Comparison of ENCODE assay signal across 8 cellular contexts in genomic region chrX:1591863-1592127, GRCh38. TPM values are rescaled to one million over a fixed set of nuclear protein-coding genes. Genes with fewer than 3 reads are reported as not detected.
DNase-seq lines count a peak whose midpoint lies in the region; ATAC-seq and TF ChIP-seq lines count a peak whose summit lies in the region.

No MANE protein-coding gene starts in this region.

- H3K27ac Mint-ChIP-seq in natural killer cell treated with Interleukin-12 subunit alpha and Interleukin-12 subunit beta and Interleukin-15 and Interleukin-18, amount 100 ng/mL, for 72 hours: peak overlapping the region; percentile 71 to 91

- H3K36me3 ChIP-seq in BJ (ENCODE audit: control insufficient read depth, insufficient read depth, low read length) (peaks cover 23% of the 10 kb centered on the region), Karpas-422 (ENCODE audit: insufficient read depth, low read length) (peaks cover 26% of the 10 kb centered on the region)
- H3K36me3 ChIP-seq in effector memory CD4-positive, alpha-beta T cell (ENCODE audit: control insufficient read depth, insufficient read depth, low read length): peaks cover 31% of the 10 kb centered on the region

- peaks cover 42% of the 10 kb centered on the region for H4K20me1 ChIP-seq in Karpas-422 (ENCODE audit: insufficient read depth, low read depth, low read length)

- no peaks in the 10 kb centered on the region for H3K9me3 Mint-ChIP-seq in natural killer cell treated with Interleukin-12 subunit alpha and Interleukin-12 subunit beta and Interleukin-15 and Interleukin-18, amount 100 ng/mL, for 72 hours

- H3K4me3 Mint-ChIP-seq in natural killer cell treated with Interleukin-12 subunit alpha and Interleukin-12 subunit beta and Interleukin-15 and Interleukin-18, amount 100 ng/mL, for 72 hours: peak overlapping the region; percentile 96

- peaks cover 23% of the 10 kb centered on the region for H3K4me1 ChIP-seq in Karpas-422 (ENCODE audit: low read length)
- peaks cover 10% of the 10 kb centered on the region for H3K4me1 ChIP-seq in effector memory CD4-positive, alpha-beta T cell (ENCODE audit: control insufficient read depth, insufficient read depth, low read length, poor library complexity, severe bottlenecking)

- no peaks in the 10 kb centered on the region for H3K27me3 Mint-ChIP-seq in natural killer cell treated with Interleukin-12 subunit alpha and Interleukin-12 subunit beta and Interleukin-15 and Interleukin-18, amount 100 ng/mL, for 72 hours

- no peaks in the 10 kb centered on the region for H3K27me3 ChIP-seq in BJ (ENCODE audit: control insufficient read depth, insufficient read depth, low read length)
- H3K27me3 ChIP-seq in Karpas-422 (ENCODE audit: low read length): no peaks in the 10 kb centered on the region
- H3K27me3 ChIP-seq in effector memory CD4-positive, alpha-beta T cell (replicated peaks; ENCODE audit: control insufficient read depth, insufficient read depth, low read length, poor library complexity, severe bottlenecking): no peaks in the 10 kb centered on the region

- H2AFZ ChIP-seq in Karpas-422 (ENCODE audit: low read length): no peak overlapping the region

- peaks cover 6% of the 10 kb centered on the region for H3K36me3 Mint-ChIP-seq in natural killer cell treated with Interleukin-12 subunit alpha and Interleukin-12 subunit beta and Interleukin-15 and Interleukin-18, amount 100 ng/mL, for 72 hours

- H3K9ac ChIP-seq in Karpas-422 (ENCODE audit: low read length): peak overlapping the region; percentile 93

- H3K4me3 ChIP-seq in BJ (ENCODE audit: low read depth, low read length) (peak overlapping the region; percentile 96), Karpas-422 (ENCODE audit: low read length) (peak overlapping the region; percentile 91)
- H3K4me3 ChIP-seq in effector memory CD4-positive, alpha-beta T cell (ENCODE audit: insufficient read depth, low read depth, low read length, poor library complexity, severe bottlenecking): peak overlapping the region; percentile 76

- ATAC-seq in natural killer cell treated with Interleukin-12 subunit alpha and Interleukin-12 subunit beta and Interleukin-15 and Interleukin-18, amount 100 ng/mL, for 72 hours: no peak
- no peak for ATAC-seq in HG02588 (IDR thresholded peaks at IDR 0.05; ENCODE audit: unreplicated experiment)

- TF ChIP-seq CTCF in BJ (IDR thresholded peaks at IDR 0.05; ENCODE audit: insufficient read depth, low read depth, low read length): no peak

- peak overlapping the region; percentile 64 for H3K27ac ChIP-seq in Karpas-422 (ENCODE audit: low read length)
- peak overlapping the region; percentile 86 for H3K27ac ChIP-seq in effector memory CD4-positive, alpha-beta T cell (ENCODE audit: insufficient read depth, low read length, poor library complexity, severe bottlenecking)

- CTCF ChIA-PET in BJ (lab: Yijun Ruan, JAX): no interaction called here

- H3K4me1 Mint-ChIP-seq in natural killer cell treated with Interleukin-12 subunit alpha and Interleukin-12 subunit beta and Interleukin-15 and Interleukin-18, amount 100 ng/mL, for 72 hours (ENCODE audit: low read depth in 2 of 2): peaks cover 8 to 24% of the 10 kb centered on the region in 2 donors

- DNase-seq in BJ (ENCODE audit: low read depth) (no peak), Karpas-422 (no peak), RKO (ENCODE audit: low spot score) (no peak), NCI-H446 (lab: John Stamatoyannopoulos, UW) (no peak), dedifferentiated amniotic fluid mesenchymal stem cell (ENCODE audit: extremely low spot score) (no peak)
- DNase-seq in effector memory CD4-positive, alpha-beta T cell: no peak
- DNase-seq in natural killer cell treated with Interleukin-12 subunit alpha and Interleukin-12 subunit beta and Interleukin-15 and Interleukin-18, amount 100 ng/mL, for 72 hours (ENCODE audit: low spot score): no peak

- H3K9me3 ChIP-seq in Karpas-422 (ENCODE audit: low read length): no peaks in the 10 kb centered on the region
- H3K9me3 ChIP-seq in effector memory CD4-positive, alpha-beta T cell (ENCODE audit: control insufficient read depth, low read length): no peaks in the 10 kb centered on the region

- no peaks in the 10 kb centered on the region for H3K9me2 ChIP-seq in Karpas-422 (replicated peaks; ENCODE audit: insufficient read depth, low read length)

- H3K4me2 ChIP-seq in Karpas-422 (ENCODE audit: low read depth, low read length, poor library complexity, severe bottlenecking): peak overlapping the region; percentile 70

- POLR2A ChIA-PET in BJ (lab: Charles Lee): no interaction called here

- peaks cover 45% of the 10 kb centered on the region for H3K79me2 ChIP-seq in Karpas-422 (ENCODE audit: low read length)

RNA-seq across cellular contexts. Expression of gene AKAP17A, which starts 0.4 kb away (rescaled TPM):
- polyA plus RNA-seq in BJ (2011; rRNA removed): 11.0 and 18.2 TPM in 2 replicates
- 4.7 and 5.0 TPM in 2 replicates for polyA minus RNA-seq in BJ (2011; rRNA and poly(A)+ RNA removed)
- total RNA-seq in Karpas-422 (2014; rRNA removed; shearing (Covaris generic); ENCODE audit: low replicate concordance): 27.9 and 66.6 TPM in 2 replicates
- total RNA-seq in natural killer cell treated with Interleukin-12 subunit alpha and Interleukin-12 subunit beta and Interleukin-15 and Interleukin-18, amount 100 ng/mL, for 72 hours: 10 to 100 TPM; 74.3 to 98.4 TPM

RNA-seq across cellular contexts. Expression of gene ASMT, which starts 23.1 kb away (rescaled TPM):
- polyA plus RNA-seq in BJ (2011; rRNA removed): not detected in 2 replicates
- not detected in 2 replicates for polyA minus RNA-seq in BJ (2011; rRNA and poly(A)+ RNA removed)
- total RNA-seq in Karpas-422 (2014; rRNA removed; shearing (Covaris generic); ENCODE audit: low replicate concordance): 0.29 TPM in 1 of 2 replicates, not detected in the other
- 1 to 10 TPM; 1.7 to 1.8 TPM for total RNA-seq in natural killer cell treated with Interleukin-12 subunit alpha and Interleukin-12 subunit beta and Interleukin-15 and Interleukin-18, amount 100 ng/mL, for 72 hours

RNA-seq across cellular contexts. Expression of gene P2RY8, which starts 54.8 kb away (rescaled TPM):
- polyA plus RNA-seq in BJ (2011; rRNA removed): not detected in 2 replicates
- polyA minus RNA-seq in BJ (2011; rRNA and poly(A)+ RNA removed): not detected in 2 replicates
- 87.1 and 130 TPM in 2 replicates for total RNA-seq in Karpas-422 (2014; rRNA removed; shearing (Covaris generic); ENCODE audit: low replicate concordance)
- total RNA-seq in natural killer cell treated with Interleukin-12 subunit alpha and Interleukin-12 subunit beta and Interleukin-15 and Interleukin-18, amount 100 ng/mL, for 72 hours: 10 to 100 TPM; 19.5 to 59.1 TPM
